ENCODE assay signal across 11 cellular contexts in the genomic region with DNA sequence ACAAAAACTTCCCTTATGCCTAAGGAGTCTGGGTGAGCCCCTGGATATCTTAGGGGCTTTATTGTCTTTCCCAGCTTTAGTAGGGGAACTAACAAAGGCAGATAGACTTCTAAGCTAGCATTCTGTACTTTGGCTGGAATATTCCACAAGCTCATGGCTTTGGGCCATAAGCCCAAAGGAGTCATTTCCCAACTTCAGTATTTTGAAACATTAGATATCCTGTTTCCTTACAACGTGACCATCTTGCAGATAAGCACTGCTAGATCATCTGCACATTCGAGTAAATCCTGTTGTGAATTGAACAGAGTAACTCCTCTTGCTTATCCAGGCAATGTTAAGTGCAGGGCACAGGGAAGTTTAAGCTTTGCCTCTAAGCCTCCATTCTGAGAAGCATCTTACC.
A peak's percentile ranks its signal among the peaks of the same experiment; 100 is the strongest.
DNase-seq lines count a peak whose midpoint lies in the region; ATAC-seq and TF ChIP-seq lines count a peak whose summit lies in the region.
"Had no signal": no experiment of that assay in that cellular context is flagged by ENCODE, and none has a peak within 500 bp of the region (broad histone marks: within the 10 kb centered on the region; RNA-seq: fewer than 3 reads in every experiment).

No MANE protein-coding gene starts in this region.

- 25% methylated on average over 2 of the region's 2 CpGs for WGBS in esophagus muscularis mucosa

- peak overlapping the region; percentile 57 to 78 (median 69) for H3K27ac ChIP-seq in esophagus muscularis mucosa (replicated peaks in 1 of 4)
- H3K27ac ChIP-seq in naive thymus-derived CD4-positive, alpha-beta T cell (ENCODE audit: low read depth, low read length), result no peak overlapping the region
- H3K27ac ChIP-seq: BLaER1 treated with 17β-estradiol and CSF1 and Interleukin-3, amounts not matched to agents 10 nM and 100 nM had no signal

- H3K27ac Mint-ChIP-seq in activated naive CD8-positive, alpha-beta T cell, result peak overlapping the region; percentile 16
- no peak overlapping the region for H3K27ac Mint-ChIP-seq in activated naive CD8-positive, alpha-beta T cell treated with anti-CD3 and anti-CD28 coated beads for 36 hours
- H3K27ac Mint-ChIP-seq in naive thymus-derived CD4-positive, alpha-beta T cell, result peak overlapping the region in 5 of 9 donors; percentile 8 to 75 (median 41)
- H3K27ac Mint-ChIP-seq: stimulated activated naive CD8-positive, alpha-beta T cell treated with anti-CD3 and anti-CD28 coated beads, Interleukin-15, Interleukin-2, amounts not matched to agents 100 ng/mL and 50 ng/mL, for 24 hours had no signal

- H3K36me3 ChIP-seq in esophagus muscularis mucosa (peaks cover 10 to 16% (median 14%) of the 10 kb centered on the region in 4 donors), H7 (replicated peaks; ENCODE audit: control insufficient read depth, insufficient read depth, low read length) (no peaks in the 10 kb centered on the region; the same call in 1 of the 2 replicates)
- H3K36me3 ChIP-seq in naive thymus-derived CD4-positive, alpha-beta T cell (ENCODE audit: control insufficient read depth in 2 of 3, insufficient read depth in 3 of 3, low read length in 3 of 3), result peaks cover 0 to 28% (median 6%) of the 10 kb centered on the region in 3 experiments

- TF ChIP-seq EP300 in esophagus muscularis mucosa (IDR thresholded peaks at IDR 0.05), result no peak

- TF ChIP-seq CTCF in esophagus muscularis mucosa (IDR thresholded peaks at IDR 0.05), result no peak

- CTCF ChIA-PET in naive thymus-derived CD4-positive, alpha-beta T cell (lab: Charles Lee), result interaction anchor here (0.8 kb wide), 1 partner anchor 57 kb away, joined by 4 read pairs; no protein-coding TSS in a partner anchor

- intact Hi-C loops in esophagus muscularis mucosa (cut with DNase I), result no loop called here
- intact Hi-C loops in naive thymus-derived CD4-positive, alpha-beta T cell (cut with micrococcal nuclease), result no loop called here

- no peak overlapping the region for H3K4me3 Mint-ChIP-seq in activated naive CD8-positive, alpha-beta T cell
- H3K4me3 Mint-ChIP-seq in activated naive CD8-positive, alpha-beta T cell treated with anti-CD3 and anti-CD28 coated beads for 36 hours, result no peak overlapping the region
- H3K4me3 Mint-ChIP-seq in naive thymus-derived CD4-positive, alpha-beta T cell, result no peak overlapping the region
- H3K4me3 Mint-ChIP-seq: stimulated activated naive CD8-positive, alpha-beta T cell treated with anti-CD3 and anti-CD28 coated beads, Interleukin-15, Interleukin-2, amounts not matched to agents 100 ng/mL and 50 ng/mL, for 24 hours had no signal

- POLR2A ChIA-PET in naive thymus-derived CD4-positive, alpha-beta T cell (lab: Charles Lee), result interaction anchor here (0.6 kb wide), 1 partner anchor 47 kb away, joined by 5 read pairs; no protein-coding TSS in a partner anchor

- H3K27me3 Mint-ChIP-seq in activated naive CD8-positive, alpha-beta T cell, result no peaks in the 10 kb centered on the region
- no peaks in the 10 kb centered on the region for H3K27me3 Mint-ChIP-seq in activated naive CD8-positive, alpha-beta T cell treated with anti-CD3 and anti-CD28 coated beads for 36 hours
- no peaks in the 10 kb centered on the region for H3K27me3 Mint-ChIP-seq in naive thymus-derived CD4-positive, alpha-beta T cell
- H3K27me3 Mint-ChIP-seq: stimulated activated naive CD8-positive, alpha-beta T cell treated with anti-CD3 and anti-CD28 coated beads, Interleukin-15, Interleukin-2, amounts not matched to agents 100 ng/mL and 50 ng/mL, for 24 hours had no signal

- no peaks in the 10 kb centered on the region for H3K9me3 Mint-ChIP-seq in activated naive CD8-positive, alpha-beta T cell (ENCODE audit: low read depth)
- H3K9me3 Mint-ChIP-seq in activated naive CD8-positive, alpha-beta T cell treated with anti-CD3 and anti-CD28 coated beads for 36 hours, result no peaks in the 10 kb centered on the region
- no peaks in the 10 kb centered on the region for H3K9me3 Mint-ChIP-seq in naive thymus-derived CD4-positive, alpha-beta T cell
- H3K9me3 Mint-ChIP-seq: stimulated activated naive CD8-positive, alpha-beta T cell treated with anti-CD3 and anti-CD28 coated beads, Interleukin-15, Interleukin-2, amounts not matched to agents 100 ng/mL and 50 ng/mL, for 24 hours had no signal

- peaks cover 74 to 79% (median 78%) of the 10 kb centered on the region in 4 donors for H3K4me1 ChIP-seq in esophagus muscularis mucosa
- no peaks in the 10 kb centered on the region for H3K4me1 ChIP-seq in naive thymus-derived CD4-positive, alpha-beta T cell (ENCODE audit: control insufficient read depth in 2 of 2, insufficient read depth in 2 of 2, low read length in 2 of 2)

- DNase-seq in activated naive CD8-positive, alpha-beta T cell treated with anti-CD3 and anti-CD28 coated beads for 36 hours, result no peak
- no peak for DNase-seq in esophagus muscularis mucosa (ENCODE audit: extremely low spot score)
- no peak for DNase-seq in naive thymus-derived CD4-positive, alpha-beta T cell
- DNase-seq in RPMI8226, result no peak
- DNase-seq in OCI-M2 (lab: John Stamatoyannopoulos, UW; ENCODE audit: unreplicated experiment), result no peak
- no peak for DNase-seq in H7
- DNase-seq: MM.1S had no signal

- H3K27me3 ChIP-seq in esophagus muscularis mucosa (no peaks in the 10 kb centered on the region), H7 (ENCODE audit: control insufficient read depth, insufficient read depth, low read length) (no peaks in the 10 kb centered on the region)
- H3K27me3 ChIP-seq in naive thymus-derived CD4-positive, alpha-beta T cell (ENCODE audit: control insufficient read depth in 2 of 2, insufficient read depth in 2 of 2, low read length in 2 of 2), result no peaks in the 10 kb centered on the region
- H3K27me3 ChIP-seq: BLaER1 treated with 17β-estradiol and CSF1 and Interleukin-3, amounts not matched to agents 10 nM and 100 nM had no signal

- H3K4me1 Mint-ChIP-seq in activated naive CD8-positive, alpha-beta T cell (ENCODE audit: low read depth), result peaks cover 8% of the 10 kb centered on the region
- peaks cover 9% of the 10 kb centered on the region for H3K4me1 Mint-ChIP-seq in activated naive CD8-positive, alpha-beta T cell treated with anti-CD3 and anti-CD28 coated beads for 36 hours
- peaks cover 0 to 45% (median 19%) of the 10 kb centered on the region in 7 donors for H3K4me1 Mint-ChIP-seq in naive thymus-derived CD4-positive, alpha-beta T cell

- ATAC-seq in naive thymus-derived CD4-positive, alpha-beta T cell, result no peak
- no peak for ATAC-seq in GM21737 (IDR thresholded peaks at IDR 0.05; ENCODE audit: unreplicated experiment)

- peaks cover 3% of the 10 kb centered on the region for H3K36me3 Mint-ChIP-seq in activated naive CD8-positive, alpha-beta T cell
- H3K36me3 Mint-ChIP-seq in activated naive CD8-positive, alpha-beta T cell treated with anti-CD3 and anti-CD28 coated beads for 36 hours, result peaks cover 5% of the 10 kb centered on the region
- H3K36me3 Mint-ChIP-seq in naive thymus-derived CD4-positive, alpha-beta T cell, result peaks cover 4 to 22% (median 15%) of the 10 kb centered on the region in 5 donors

- no peak overlapping the region for H3K4me3 ChIP-seq in esophagus muscularis mucosa
- no peak overlapping the region for H3K4me3 ChIP-seq in naive thymus-derived CD4-positive, alpha-beta T cell (ENCODE audit: low read length)
- H3K4me3 ChIP-seq in H7 (ENCODE audit: insufficient read depth, low read depth, low read length), result no peak overlapping the region
- H3K4me3 ChIP-seq: BLaER1 treated with 17β-estradiol and CSF1 and Interleukin-3, amounts not matched to agents 10 nM and 100 nM had no signal

- H3K9me3 ChIP-seq in esophagus muscularis mucosa, result no peaks in the 10 kb centered on the region
- H3K9me3 ChIP-seq in naive thymus-derived CD4-positive, alpha-beta T cell (ENCODE audit: control insufficient read depth in 2 of 3, low read length in 3 of 3), result no peaks in the 10 kb centered on the region
- H3K9me3 ChIP-seq: BLaER1 treated with 17β-estradiol and CSF1 and Interleukin-3, amounts not matched to agents 10 nM and 100 nM had no signal

- TF ChIP-seq POLR2A in esophagus muscularis mucosa (IDR thresholded peaks at IDR 0.05; ENCODE audit: low read depth), result no peak
